Comparison of ENCODE assay signal across 19 cellular contexts in the genomic region with DNA sequence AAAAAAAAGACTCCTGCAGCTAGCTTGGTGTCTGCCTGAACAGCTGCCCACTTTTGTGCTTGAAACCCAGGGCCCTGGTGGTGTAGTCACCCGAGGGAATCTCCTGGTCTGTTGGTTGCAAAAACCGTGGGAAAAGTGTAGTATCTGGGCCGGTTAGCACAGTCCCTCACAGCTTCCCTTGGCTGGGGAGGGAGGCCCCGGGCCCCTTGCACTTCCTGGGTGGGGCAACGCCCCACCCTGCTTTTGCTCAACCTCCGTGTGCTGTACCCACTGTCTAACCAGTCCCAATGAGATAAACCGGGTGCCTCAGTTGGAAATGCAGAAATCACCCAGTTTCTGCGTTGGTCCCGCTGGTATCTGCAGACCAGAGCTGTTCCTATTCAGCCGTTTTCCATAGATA.
DNase-seq lines count a peak whose midpoint lies in the region; ATAC-seq and TF ChIP-seq lines count a peak whose summit lies in the region.
"Had no signal": no experiment of that assay in that cellular context is flagged by ENCODE, and none has a peak within 500 bp of the region (broad histone marks: within the 10 kb centered on the region; RNA-seq: fewer than 3 reads in every experiment).

No MANE protein-coding gene starts in this region.

- H3K4me1 ChIP-seq in OCI-LY3 (ENCODE audit: low read length) (peaks cover 28% of the 10 kb centered on the region), upper lobe of right lung (peaks cover 5% of the 10 kb centered on the region)
- H3K4me1 ChIP-seq: Peyer's patch, right atrium auricular region, SJSA1 had no signal

- H3K4me3 ChIP-seq in OCI-LY3 (ENCODE audit: low read length) (no peak overlapping the region), upper lobe of right lung (no peak overlapping the region)
- H3K4me3 ChIP-seq: lung, Peyer's patch, right atrium auricular region, SJSA1 had no signal

- H3K79me2 ChIP-seq in OCI-LY3 (ENCODE audit: low read length), result no peaks in the 10 kb centered on the region

- H4K20me1 ChIP-seq in OCI-LY3 (ENCODE audit: insufficient read depth, low read length), result no peaks in the 10 kb centered on the region

- H3K9me3 Mint-ChIP-seq in activated naive CD4-positive, alpha-beta T cell treated with anti-CD3 and anti-CD28 coated beads, Interleukin-2, amount 10 ng/mL, durations not matched to agents 7 days and 5 days, result peaks cover 3% of the 10 kb centered on the region
- H3K9me3 Mint-ChIP-seq in activated naive CD8-positive, alpha-beta T cell treated with anti-CD3 and anti-CD28 coated beads, Interleukin-2, amount 50 U/mL, for 24 hours, result no peaks in the 10 kb centered on the region

- H2AFZ ChIP-seq in OCI-LY3 (ENCODE audit: low read depth, low read length), result no peak overlapping the region

- no peak overlapping the region for H3K4me3 Mint-ChIP-seq in activated naive CD4-positive, alpha-beta T cell treated with anti-CD3 and anti-CD28 coated beads, Interleukin-2, amount 10 ng/mL, durations not matched to agents 7 days and 5 days
- no peak overlapping the region for H3K4me3 Mint-ChIP-seq in activated naive CD8-positive, alpha-beta T cell treated with anti-CD3 and anti-CD28 coated beads, Interleukin-2, amount 50 U/mL, for 24 hours
- H3K4me3 Mint-ChIP-seq: H9 had no signal

- peaks cover 5% of the 10 kb centered on the region; the same call in 1 of the 2 replicates for H3K27me3 ChIP-seq in OCI-LY3 (ENCODE audit: low read depth, low read length)
- H3K27me3 ChIP-seq in upper lobe of right lung, result no peaks in the 10 kb centered on the region
- H3K27me3 ChIP-seq: Peyer's patch, right atrium auricular region, SJSA1 had no signal

- H3K9me3 ChIP-seq in OCI-LY3 (ENCODE audit: insufficient read depth, low read length), result no peaks in the 10 kb centered on the region
- H3K9me3 ChIP-seq in upper lobe of right lung, result no peaks in the 10 kb centered on the region
- H3K9me3 ChIP-seq: Peyer's patch, right atrium auricular region, SJSA1 had no signal

- intact Hi-C loops in upper lobe of right lung (cut with DNase I), result no loop called here

- H3K36me3 ChIP-seq in OCI-LY3 (replicated peaks; ENCODE audit: low read depth, low read length) (no peaks in the 10 kb centered on the region), upper lobe of right lung (no peaks in the 10 kb centered on the region)
- H3K36me3 ChIP-seq: Peyer's patch, right atrium auricular region, SJSA1 had no signal

- TF ChIP-seq CTCF in OCI-LY3 (IDR thresholded peaks at IDR 0.05; ENCODE audit: low read depth, low read length), result no peak
- no peak for TF ChIP-seq CTCF in upper lobe of right lung (IDR thresholded peaks at IDR 0.05)

- no peak for ATAC-seq in activated naive CD8-positive, alpha-beta T cell treated with anti-CD3 and anti-CD28 coated beads, Interleukin-2, amount 50 U/mL, for 24 hours
- ATAC-seq in upper lobe of right lung, result peak; percentile 24
- no peak for ATAC-seq in GM18502 (IDR thresholded peaks at IDR 0.05; ENCODE audit: poor library complexity, unreplicated experiment)

- peak overlapping the region; percentile 3; the same call in 1 of the 2 replicates for H3K4me2 ChIP-seq in OCI-LY3 (ENCODE audit: low read length)

- H3K27ac ChIP-seq in OCI-LY3 (ENCODE audit: low read length) (no peak overlapping the region), upper lobe of right lung (no peak overlapping the region)
- H3K27ac ChIP-seq: Peyer's patch, right atrium auricular region, SJSA1 had no signal

- H3K9ac ChIP-seq in OCI-LY3 (ENCODE audit: low read length), result no peak overlapping the region

- peak; percentile 33 for DNase-seq in activated naive CD4-positive, alpha-beta T cell treated with anti-CD3 and anti-CD28 coated beads, Interleukin-2, amount 10 ng/mL, durations not matched to agents 7 days and 5 days
- no peak for DNase-seq in activated naive CD4-positive, alpha-beta T cell treated with anti-CD3 and anti-CD28 coated beads, Interleukin-2, amount 50 U/mL, for 16 hours
- no peak for DNase-seq in activated naive CD8-positive, alpha-beta T cell treated with anti-CD3 and anti-CD28 coated beads, Interleukin-2, amount 50 U/mL, for 24 hours
- DNase-seq in upper lobe of right lung (peak; percentile 59), AG20443 (ENCODE audit: low spot score) (no peak), NCI-H2171 treated with DMSO at 0.1 percent for 48 hours (lab: John Stamatoyannopoulos, UW) (no peak)
- DNase-seq: DMS79 treated with DMSO at 0.1 percent for 48 hours; effector CD8-positive, alpha-beta T cell; H9; KG1; NCI-H1048; NCI-H1930; NCI-H345; Peyer's patch had no signal

- H3K27me3 Mint-ChIP-seq in activated naive CD4-positive, alpha-beta T cell treated with anti-CD3 and anti-CD28 coated beads, Interleukin-2, amount 10 ng/mL, durations not matched to agents 7 days and 5 days, result peaks cover 5% of the 10 kb centered on the region
- no peaks in the 10 kb centered on the region for H3K27me3 Mint-ChIP-seq in activated naive CD8-positive, alpha-beta T cell treated with anti-CD3 and anti-CD28 coated beads, Interleukin-2, amount 50 U/mL, for 24 hours

- H3K4me1 Mint-ChIP-seq in activated naive CD4-positive, alpha-beta T cell treated with anti-CD3 and anti-CD28 coated beads, Interleukin-2, amount 10 ng/mL, durations not matched to agents 7 days and 5 days, result peaks cover 32% of the 10 kb centered on the region
- H3K4me1 Mint-ChIP-seq in activated naive CD8-positive, alpha-beta T cell treated with anti-CD3 and anti-CD28 coated beads, Interleukin-2, amount 50 U/mL, for 24 hours, result peaks cover 34% of the 10 kb centered on the region

- CTCF ChIA-PET in activated naive CD4-positive, alpha-beta T cell treated with anti-CD3 and anti-CD28 coated beads, Interleukin-2, amount 10 ng/mL, durations not matched to agents 7 days and 5 days (lab: Charles Lee), result interaction anchor here (1.0 to 7.5 kb wide), 2 partner anchors 371 to 414 kb away, joined by 3 to 321 read pairs; no protein-coding TSS in a partner anchor

- H3K27ac Mint-ChIP-seq in activated naive CD4-positive, alpha-beta T cell treated with anti-CD3 and anti-CD28 coated beads, Interleukin-2, amount 10 ng/mL, durations not matched to agents 7 days and 5 days, result no peak overlapping the region
- peak overlapping the region; percentile 24 for H3K27ac Mint-ChIP-seq in activated naive CD8-positive, alpha-beta T cell treated with anti-CD3 and anti-CD28 coated beads, Interleukin-2, amount 50 U/mL, for 24 hours
- H3K27ac Mint-ChIP-seq: H9 had no signal

- H3K36me3 Mint-ChIP-seq in activated naive CD4-positive, alpha-beta T cell treated with anti-CD3 and anti-CD28 coated beads, Interleukin-2, amount 10 ng/mL, durations not matched to agents 7 days and 5 days, result peaks cover 2% of the 10 kb centered on the region
- H3K36me3 Mint-ChIP-seq in activated naive CD8-positive, alpha-beta T cell treated with anti-CD3 and anti-CD28 coated beads, Interleukin-2, amount 50 U/mL, for 24 hours (ENCODE audit: low read depth), result no peaks in the 10 kb centered on the region

Comparison
In these comparisons a context has a peak if more than half of its experiments do, and no peak if none do; other contexts are left out.
1. DNase-seq: peak in activated naive CD4-positive, alpha-beta T cell treated with anti-CD3 and anti-CD28 coated beads, Interleukin-2, amount 10 ng/mL, durations not matched to agents 7 days and 5 days (single experiment) and upper lobe of right lung (single experiment); none in activated naive CD4-positive, alpha-beta T cell treated with anti-CD3 and anti-CD28 coated beads, Interleukin-2, amount 50 U/mL, for 16 hours (single experiment), activated naive CD8-positive, alpha-beta T cell treated with anti-CD3 and anti-CD28 coated beads, Interleukin-2, amount 50 U/mL, for 24 hours (single experiment), AG20443 (single experiment) and NCI-H2171 treated with DMSO at 0.1 percent for 48 hours (single experiment).